ENCODE assay signal across 1 cellular context in genomic region chr7:86745019-86745745, GRCh38.
TF ChIP-seq lines count a peak whose summit lies in the region.

No MANE protein-coding gene starts in this region.

TF ChIP-seq in SK-N-SH treated with all-trans-retinoic acid at 6 μM for 48 hours, 23 proteins besides CTCF, POLR2A, EP300 and RAD21 (continued from another document):
- peak; percentile 72 for TF ChIP-seq TCF4 (CRISPR knock-in tag; IDR thresholded peaks at IDR 0.05; ENCODE audit: borderline replicate concordance)
- TF ChIP-seq OSR1 (CRISPR knock-in tag; IDR thresholded peaks at IDR 0.05): no peak
- TF ChIP-seq ZFP30 (CRISPR knock-in tag; IDR thresholded peaks at IDR 0.05): no peak
- TF ChIP-seq ARNTL (CRISPR knock-in tag; IDR thresholded peaks at IDR 0.05; ENCODE audit: borderline replicate concordance, low read depth): no peak
